ENCODE assay signal across 26 cellular contexts in the genomic region with DNA sequence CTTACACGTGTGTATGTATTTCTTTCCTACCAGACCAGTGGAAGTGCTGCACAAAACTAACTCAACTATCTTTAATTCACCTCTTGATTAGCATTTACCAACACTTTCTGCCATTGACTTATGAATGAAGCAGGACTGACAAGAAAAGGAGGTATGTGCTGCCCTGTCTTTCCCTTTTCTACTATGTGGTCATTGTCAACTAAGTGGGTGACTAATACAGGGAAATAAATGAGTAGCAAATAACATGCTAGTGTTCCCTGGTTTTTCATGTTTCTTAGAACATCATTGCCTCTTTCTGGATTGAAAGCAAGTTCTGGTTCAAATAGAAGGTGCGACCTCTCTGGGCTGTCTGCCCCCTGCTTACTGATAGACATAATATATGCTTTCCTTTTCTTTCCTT. TPM values are rescaled to one million over a fixed set of nuclear protein-coding genes. Genes with fewer than 3 reads are reported as not detected.
DNase-seq lines count a peak whose midpoint lies in the region; ATAC-seq and TF ChIP-seq lines count a peak whose summit lies in the region.
"Had no signal": no experiment of that assay in that cellular context is flagged by ENCODE, and none has a peak within 500 bp of the region (broad histone marks: within the 10 kb centered on the region; RNA-seq: fewer than 3 reads in every experiment).

No MANE protein-coding gene starts in this region.

- H3K36me3 ChIP-seq in CD8-positive, alpha-beta T cell (ENCODE audit: insufficient read depth, low read length) = no peaks in the 10 kb centered on the region
- H3K36me3 ChIP-seq: ascending aorta, HAP-1, right lobe of liver, transverse colon had no signal

- H3K27ac Mint-ChIP-seq in CD8-positive, alpha-beta T cell = no peak overlapping the region
- H3K27ac Mint-ChIP-seq: activated CD4-positive, alpha-beta T cell treated with anti-CD3 and anti-CD28 coated beads, Interleukin-2, amount 10 ng/mL, durations not matched to agents 7 days and 5 days; activated naive CD4-positive, alpha-beta T cell treated with anti-CD3 and anti-CD28 coated beads for 36 hours; T-cell had no signal

- no peak overlapping the region for H3K4me3 Mint-ChIP-seq in CD8-positive, alpha-beta T cell
- H3K4me3 Mint-ChIP-seq: activated CD4-positive, alpha-beta T cell treated with anti-CD3 and anti-CD28 coated beads, Interleukin-2, amount 10 ng/mL, durations not matched to agents 7 days and 5 days; activated naive CD4-positive, alpha-beta T cell treated with anti-CD3 and anti-CD28 coated beads for 36 hours; naive B cell; T-cell had no signal

- H3K4me1 ChIP-seq in CD8-positive, alpha-beta T cell (ENCODE audit: insufficient read depth, low read length) = no peaks in the 10 kb centered on the region
- H3K4me1 ChIP-seq: ascending aorta, HAP-1, right lobe of liver, transverse colon had no signal

- no peaks in the 10 kb centered on the region for H3K9me3 Mint-ChIP-seq in CD8-positive, alpha-beta T cell
- H3K9me3 Mint-ChIP-seq: activated CD4-positive, alpha-beta T cell treated with anti-CD3 and anti-CD28 coated beads, Interleukin-2, amount 10 ng/mL, durations not matched to agents 7 days and 5 days; activated naive CD4-positive, alpha-beta T cell treated with anti-CD3 and anti-CD28 coated beads for 36 hours had no signal

- POLR2A ChIA-PET in CD8-positive, alpha-beta T cell (lab: Charles Lee) = no interaction called here

- peak; percentile 83 for ATAC-seq in GM18508 (IDR thresholded peaks at IDR 0.05; ENCODE audit: insufficient read depth, unreplicated experiment)
- ATAC-seq in GM21360 (IDR thresholded peaks at IDR 0.05; ENCODE audit: unreplicated experiment) = peak; percentile 55
- ATAC-seq in HG02938 (IDR thresholded peaks at IDR 0.05; ENCODE audit: unreplicated experiment) = peak; percentile 60
- peak; percentile 33 for ATAC-seq in HG03521 (IDR thresholded peaks at IDR 0.05; ENCODE audit: unreplicated experiment)
- ATAC-seq in HG03039 (IDR thresholded peaks at IDR 0.05; ENCODE audit: unreplicated experiment) = no peak
- no peak for ATAC-seq in SK-N-SH treated with all-trans-retinoic acid at 6 μM for 48 hours
- no peak for ATAC-seq in CD8-positive, alpha-beta T cell
- ATAC-seq: Right ventricle myocardium inferior, T-cell had no signal

- no peaks in the 10 kb centered on the region for H3K36me3 Mint-ChIP-seq in CD8-positive, alpha-beta T cell
- H3K36me3 Mint-ChIP-seq: naive B cell, T-cell had no signal

- TF ChIP-seq CTCF in CD8-positive, alpha-beta T cell (IDR thresholded peaks at IDR 0.05) = no peak

- H3K27me3 ChIP-seq in CD8-positive, alpha-beta T cell (ENCODE audit: insufficient read depth, low read length) = no peaks in the 10 kb centered on the region
- H3K27me3 ChIP-seq: ascending aorta, hepatocyte, right lobe of liver, transverse colon had no signal

- CTCF ChIA-PET in CD8-positive, alpha-beta T cell (lab: Charles Lee) = no interaction called here

- H3K9me3 ChIP-seq in CD8-positive, alpha-beta T cell (ENCODE audit: low read length) = no peaks in the 10 kb centered on the region
- H3K9me3 ChIP-seq: ascending aorta, HAP-1, right lobe of liver, transverse colon had no signal

- no peak overlapping the region for H3K4me3 ChIP-seq in CD8-positive, alpha-beta T cell (ENCODE audit: low read depth, low read length)
- H3K4me3 ChIP-seq: ascending aorta, HAP-1, hepatocyte, right lobe of liver, transverse colon had no signal

- DNase-seq in H4 (ENCODE audit: low spot score) = no peak
- no peak for DNase-seq in CD8-positive, alpha-beta T cell
- DNase-seq: activated CD4-positive, alpha-beta T cell treated with anti-CD3 and anti-CD28 coated beads, Interleukin-2, amount 10 ng/mL, durations not matched to agents 7 days and 5 days; activated naive CD4-positive, alpha-beta T cell treated with anti-CD3 and anti-CD28 coated beads for 36 hours; DMS153; KG1; naive B cell; NCI-H1048; NCI-H2029 treated with DMSO at 0.1 percent for 48 hours; right lobe of liver; stimulated activated naive CD4-positive, alpha-beta T cell; T-cell; transverse colon had no signal

- no peak overlapping the region for H3K27ac ChIP-seq in CD8-positive, alpha-beta T cell (ENCODE audit: low read depth, low read length)
- H3K27ac ChIP-seq: ascending aorta, C4-2B, hepatocyte, right lobe of liver, transverse colon had no signal

- no peaks in the 10 kb centered on the region for H3K4me1 Mint-ChIP-seq in CD8-positive, alpha-beta T cell (ENCODE audit: low read depth)
- H3K4me1 Mint-ChIP-seq: activated CD4-positive, alpha-beta T cell treated with anti-CD3 and anti-CD28 coated beads, Interleukin-2, amount 10 ng/mL, durations not matched to agents 7 days and 5 days; naive B cell; T-cell had no signal

- intact Hi-C loops in CD8-positive, alpha-beta T cell (cut with DNase I, micrococcal nuclease) = no loop called here

- H3K27me3 Mint-ChIP-seq in CD8-positive, alpha-beta T cell (ENCODE audit: low read depth) = peaks cover 5% of the 10 kb centered on the region
- H3K27me3 Mint-ChIP-seq: activated CD4-positive, alpha-beta T cell treated with anti-CD3 and anti-CD28 coated beads, Interleukin-2, amount 10 ng/mL, durations not matched to agents 7 days and 5 days had no signal

TF ChIP-seq in SK-N-SH treated with all-trans-retinoic acid at 6 μM for 48 hours, 23 proteins besides CTCF, POLR2A, EP300 and RAD21:
- TF ChIP-seq, protein P1, sequence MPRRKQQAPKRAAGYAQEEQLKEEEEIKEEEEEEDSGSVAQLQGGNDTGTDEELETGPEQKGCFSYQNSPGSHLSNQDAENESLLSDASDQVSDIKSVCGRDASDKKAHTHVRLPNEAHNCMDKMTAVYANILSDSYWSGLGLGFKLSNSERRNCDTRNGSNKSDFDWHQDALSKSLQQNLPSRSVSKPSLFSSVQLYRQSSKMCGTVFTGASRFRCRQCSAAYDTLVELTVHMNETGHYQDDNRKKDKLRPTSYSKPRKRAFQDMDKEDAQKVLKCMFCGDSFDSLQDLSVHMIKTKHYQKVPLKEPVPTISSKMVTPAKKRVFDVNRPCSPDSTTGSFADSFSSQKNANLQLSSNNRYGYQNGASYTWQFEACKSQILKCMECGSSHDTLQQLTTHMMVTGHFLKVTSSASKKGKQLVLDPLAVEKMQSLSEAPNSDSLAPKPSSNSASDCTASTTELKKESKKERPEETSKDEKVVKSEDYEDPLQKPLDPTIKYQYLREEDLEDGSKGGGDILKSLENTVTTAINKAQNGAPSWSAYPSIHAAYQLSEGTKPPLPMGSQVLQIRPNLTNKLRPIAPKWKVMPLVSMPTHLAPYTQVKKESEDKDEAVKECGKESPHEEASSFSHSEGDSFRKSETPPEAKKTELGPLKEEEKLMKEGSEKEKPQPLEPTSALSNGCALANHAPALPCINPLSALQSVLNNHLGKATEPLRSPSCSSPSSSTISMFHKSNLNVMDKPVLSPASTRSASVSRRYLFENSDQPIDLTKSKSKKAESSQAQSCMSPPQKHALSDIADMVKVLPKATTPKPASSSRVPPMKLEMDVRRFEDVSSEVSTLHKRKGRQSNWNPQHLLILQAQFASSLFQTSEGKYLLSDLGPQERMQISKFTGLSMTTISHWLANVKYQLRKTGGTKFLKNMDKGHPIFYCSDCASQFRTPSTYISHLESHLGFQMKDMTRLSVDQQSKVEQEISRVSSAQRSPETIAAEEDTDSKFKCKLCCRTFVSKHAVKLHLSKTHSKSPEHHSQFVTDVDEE (CRISPR knock-in tag; IDR thresholded peaks at IDR 0.05) = no peak
- TF ChIP-seq TCF4 (CRISPR knock-in tag; IDR thresholded peaks at IDR 0.05; ENCODE audit: borderline replicate concordance) (no peak), RARB (CRISPR knock-in tag; IDR thresholded peaks at IDR 0.05) (no peak), PPARA (CRISPR knock-in tag; IDR thresholded peaks at IDR 0.05; ENCODE audit: borderline replicate concordance) (no peak), ISL1 (CRISPR knock-in tag; IDR thresholded peaks at IDR 0.05) (no peak), ZNF8 (CRISPR knock-in tag; IDR thresholded peaks at IDR 0.05) (no peak), ARNTL (CRISPR knock-in tag; IDR thresholded peaks at IDR 0.05; ENCODE audit: borderline replicate concordance, low read depth) (no peak)
- TF ChIP-seq, protein P2, sequence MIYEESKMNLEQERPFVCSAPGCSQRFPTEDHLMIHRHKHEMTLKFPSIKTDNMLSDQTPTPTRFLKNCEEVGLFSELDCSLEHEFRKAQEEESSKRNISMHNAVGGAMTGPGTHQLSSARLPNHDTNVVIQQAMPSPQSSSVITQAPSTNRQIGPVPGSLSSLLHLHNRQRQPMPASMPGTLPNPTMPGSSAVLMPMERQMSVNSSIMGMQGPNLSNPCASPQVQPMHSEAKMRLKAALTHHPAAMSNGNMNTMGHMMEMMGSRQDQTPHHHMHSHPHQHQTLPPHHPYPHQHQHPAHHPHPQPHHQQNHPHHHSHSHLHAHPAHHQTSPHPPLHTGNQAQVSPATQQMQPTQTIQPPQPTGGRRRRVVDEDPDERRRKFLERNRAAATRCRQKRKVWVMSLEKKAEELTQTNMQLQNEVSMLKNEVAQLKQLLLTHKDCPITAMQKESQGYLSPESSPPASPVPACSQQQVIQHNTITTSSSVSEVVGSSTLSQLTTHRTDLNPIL (CRISPR knock-in tag; IDR thresholded peaks at IDR 0.05; ENCODE audit: low read depth) = no peak

RNA-seq across cellular contexts. Expression of a gene that starts 58.0 kb away (rescaled TPM):
- not detected in 2 replicates for total RNA-seq in H4 (2014; rRNA removed; shearing (Covaris generic))
- total RNA-seq in CD8-positive, alpha-beta T cell = not detected
- total RNA-seq: activated CD4-positive, alpha-beta T cell treated with anti-CD3 and anti-CD28 coated beads, Interleukin-2, amount 10 ng/mL, durations not matched to agents 7 days and 5 days; activated naive CD4-positive, alpha-beta T cell treated with anti-CD3 and anti-CD28 coated beads for 36 hours; ascending aorta; NCI-H460; osteoblast; right lobe of liver; Right ventricle myocardium inferior; T-cell; transverse colon had no signal

Comparison
In these comparisons a context has a peak if more than half of its experiments do, and no peak if none do; other contexts are left out.
1. ATAC-seq: peak in GM18508 (single experiment), GM21360 (single experiment), HG02938 (single experiment) and HG03521 (single experiment); none in HG03039 (single experiment), SK-N-SH treated with all-trans-retinoic acid at 6 μM for 48 hours (single experiment) and CD8-positive, alpha-beta T cell (single experiment).